ENCODE assay signal across 8 cellular contexts in genomic region chr6:14108571-14109410, GRCh38. TPM values are rescaled to one million over a fixed set of nuclear protein-coding genes. Genes with fewer than 3 reads are reported as not detected.
A peak's percentile ranks its signal among the peaks of the same experiment; 100 is the strongest.
DNase-seq lines count a peak whose midpoint lies in the region; ATAC-seq lines count a peak whose summit lies in the region.

No MANE protein-coding gene starts in this region.

- peak; percentile 28 for DNase-seq in DMS 273 treated with DMSO at 0.1 percent for 48 hours (lab: John Stamatoyannopoulos, UW)
- DNase-seq in GM19240 (ENCODE audit: insufficient read length, low spot score) = peak; percentile 25
- DNase-seq in SIG-M5 treated with dmso at 0.1 percent for 504 hours (lab: John Stamatoyannopoulos, UW; ENCODE audit: unreplicated experiment) = peak; percentile 77
- DNase-seq in left cardiac atrium = no peak
- DNase-seq in GM03348 (ENCODE audit: low spot score) = no peak
- no peak for DNase-seq in HCEC 1CT
- no peak for DNase-seq in activated gamma-delta T cell treated with Interleukin-2 at 50 U/mL for 16 hours

- ATAC-seq in HG03159 (IDR thresholded peaks at IDR 0.05; ENCODE audit: unreplicated experiment) (peak; percentile 70), left cardiac atrium (peak; percentile 47 to 78)

- intact Hi-C loops in left cardiac atrium (cut with DNase I) = no loop called here

RNA-seq across cellular contexts. Expression of gene CD83, which starts 8.8 kb away (rescaled TPM):
- total RNA-seq in left cardiac atrium = 1 to 10 TPM; 2.3 to 3.2 TPM

Comparison
In these comparisons a context has a peak if more than half of its experiments do, and no peak if none do; other contexts are left out.
1. DNase-seq: peak in DMS 273 treated with DMSO at 0.1 percent for 48 hours (single experiment), GM19240 (single experiment) and SIG-M5 treated with dmso at 0.1 percent for 504 hours (single experiment); none in left cardiac atrium (single experiment), GM03348 (single experiment), HCEC 1CT (single experiment) and activated gamma-delta T cell treated with Interleukin-2 at 50 U/mL for 16 hours (single experiment).